Comparison of ENCODE assay signal across 1 cellular context in the genomic region with DNA sequence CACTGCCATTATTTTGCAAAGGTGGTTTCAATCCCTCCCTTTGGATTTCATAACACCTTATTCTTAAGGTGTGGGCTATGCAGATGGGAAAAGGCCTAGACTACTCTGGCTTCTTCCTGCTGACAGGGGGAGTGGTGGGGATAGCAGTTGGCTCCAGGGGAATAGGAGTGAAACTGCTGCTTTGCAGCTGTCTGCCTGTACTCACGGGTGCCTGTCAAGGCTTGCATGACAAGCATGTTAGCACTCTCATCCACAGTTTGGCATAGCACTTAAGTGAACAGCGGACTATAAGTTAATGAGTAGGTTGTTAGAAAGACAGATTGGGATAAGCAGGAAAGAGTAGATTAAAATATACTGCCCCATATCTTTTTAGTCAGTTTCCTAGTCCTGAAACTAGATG.
TF ChIP-seq lines count a peak whose summit lies in the region.

No MANE protein-coding gene starts in this region.

TF ChIP-seq in HepG2, 621 proteins besides CTCF, POLR2A, EP300 and RAD21 (continued from another document):
- TF ChIP-seq SMARCC2 (IDR thresholded peaks at IDR 0.05) (no peak), TEAD3 (CRISPR knock-in tag; optimal IDR thresholded peaks at IDR 0.05; ENCODE audit: borderline replicate concordance) (no peak), SMARCE1 (IDR thresholded peaks at IDR 0.05; ENCODE audit: borderline replicate concordance) (no peak), NCOR1 (IDR thresholded peaks at IDR 0.05; ENCODE audit: borderline replicate concordance, low read length) (no peak), NFIB (CRISPR knock-in tag; IDR thresholded peaks at IDR 0.05; ENCODE audit: borderline replicate concordance) (no peak), TAF1 (CRISPR knock-in tag; IDR thresholded peaks at IDR 0.05) (no peak), PBX2 (CRISPR knock-in tag; IDR thresholded peaks at IDR 0.05) (no peak), CCDC6 (CRISPR knock-in tag; IDR thresholded peaks at IDR 0.05) (no peak), ZNF468 (CRISPR knock-in tag; IDR thresholded peaks at IDR 0.05) (no peak), REXO4 (CRISPR knock-in tag; IDR thresholded peaks at IDR 0.05; ENCODE audit: borderline replicate concordance) (no peak), ARNT2 (CRISPR knock-in tag; IDR thresholded peaks at IDR 0.05; ENCODE audit: low read depth) (no peak)
- TF ChIP-seq, protein P1, sequence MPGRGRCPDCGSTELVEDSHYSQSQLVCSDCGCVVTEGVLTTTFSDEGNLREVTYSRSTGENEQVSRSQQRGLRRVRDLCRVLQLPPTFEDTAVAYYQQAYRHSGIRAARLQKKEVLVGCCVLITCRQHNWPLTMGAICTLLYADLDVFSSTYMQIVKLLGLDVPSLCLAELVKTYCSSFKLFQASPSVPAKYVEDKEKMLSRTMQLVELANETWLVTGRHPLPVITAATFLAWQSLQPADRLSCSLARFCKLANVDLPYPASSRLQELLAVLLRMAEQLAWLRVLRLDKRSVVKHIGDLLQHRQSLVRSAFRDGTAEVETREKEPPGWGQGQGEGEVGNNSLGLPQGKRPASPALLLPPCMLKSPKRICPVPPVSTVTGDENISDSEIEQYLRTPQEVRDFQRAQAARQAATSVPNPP (CRISPR knock-in tag; IDR thresholded peaks at IDR 0.05): no peak
- TF ChIP-seq, protein P2, sequence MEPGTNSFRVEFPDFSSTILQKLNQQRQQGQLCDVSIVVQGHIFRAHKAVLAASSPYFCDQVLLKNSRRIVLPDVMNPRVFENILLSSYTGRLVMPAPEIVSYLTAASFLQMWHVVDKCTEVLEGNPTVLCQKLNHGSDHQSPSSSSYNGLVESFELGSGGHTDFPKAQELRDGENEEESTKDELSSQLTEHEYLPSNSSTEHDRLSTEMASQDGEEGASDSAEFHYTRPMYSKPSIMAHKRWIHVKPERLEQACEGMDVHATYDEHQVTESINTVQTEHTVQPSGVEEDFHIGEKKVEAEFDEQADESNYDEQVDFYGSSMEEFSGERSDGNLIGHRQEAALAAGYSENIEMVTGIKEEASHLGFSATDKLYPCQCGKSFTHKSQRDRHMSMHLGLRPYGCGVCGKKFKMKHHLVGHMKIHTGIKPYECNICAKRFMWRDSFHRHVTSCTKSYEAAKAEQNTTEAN (CRISPR knock-in tag; conservative IDR thresholded peaks at IDR 0.05): no peak
